Comparison of ENCODE assay signal across 23 cellular contexts in the genomic region with DNA sequence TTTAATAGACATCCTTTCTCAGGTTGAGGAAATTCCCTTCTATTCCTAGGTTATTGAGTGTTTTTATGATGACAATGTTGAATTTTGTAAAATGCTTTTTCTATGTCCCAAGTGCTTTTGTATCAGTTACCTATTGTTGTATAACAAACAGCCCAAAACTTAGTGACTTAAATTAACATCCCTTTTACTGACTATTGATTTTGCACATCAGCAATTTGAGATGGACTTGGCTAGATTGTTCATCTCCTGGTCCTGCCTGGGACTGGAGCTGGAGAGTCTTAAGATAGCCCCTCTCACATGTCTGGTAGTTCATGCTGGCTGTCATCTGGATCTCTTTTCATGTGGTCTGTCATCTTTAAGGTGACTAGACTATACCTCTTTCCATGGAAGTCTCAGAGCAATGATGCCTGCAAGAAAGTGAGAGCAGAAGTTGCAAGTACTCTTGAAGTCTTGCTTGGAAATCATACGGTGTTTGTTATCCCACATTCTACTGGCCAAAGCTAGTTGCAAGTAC.
DNase-seq lines count a peak whose midpoint lies in the region; ATAC-seq, FAIRE-seq and TF ChIP-seq lines count a peak whose summit lies in the region.
"Had no signal": no experiment of that assay in that cellular context is flagged by ENCODE, and none has a peak within 500 bp of the region (broad histone marks: within the 10 kb centered on the region; RNA-seq: fewer than 3 reads in every experiment).

No MANE protein-coding gene starts in this region.

- H3K27ac Mint-ChIP-seq in activated CD8-positive, alpha-beta T cell treated with anti-CD3 and anti-CD28 coated beads for 36 hours = peak overlapping the region; percentile 34
- H3K27ac Mint-ChIP-seq in activated CD8-positive, alpha-beta T cell treated with anti-CD3 and anti-CD28 coated beads, Interleukin-2, amount 10 ng/mL, durations not matched to agents 7 days and 5 days = no peak overlapping the region
- peak overlapping the region; percentile 94 for H3K27ac Mint-ChIP-seq in activated naive CD4-positive, alpha-beta T cell treated with anti-CD3 and anti-CD28 coated beads, Interleukin-2, amount 50 U/mL, for 24 hours
- no peak overlapping the region for H3K27ac Mint-ChIP-seq in activated naive CD4-positive, alpha-beta T cell treated with anti-CD3 and anti-CD28 coated beads for 36 hours
- peak overlapping the region; percentile 82 for H3K27ac Mint-ChIP-seq in activated naive CD8-positive, alpha-beta T cell
- H3K27ac Mint-ChIP-seq: CD4-positive, CD25-positive, alpha-beta regulatory T cell; CD8-positive, alpha-beta memory T cell; H9 had no signal

- no peak overlapping the region for H3K4me3 ChIP-seq in bronchial epithelial cell (ENCODE audit: low read depth, low read length)
- H3K4me3 ChIP-seq: GM12878 had no signal

- FAIRE-seq in bronchial epithelial cell (lab: Jason Lieb, UNC) = peak; percentile 80
- FAIRE-seq: GM12878, GM19239, H1, HTR-8/SVneo had no signal

- H3K4me3 Mint-ChIP-seq in activated CD8-positive, alpha-beta T cell treated with anti-CD3 and anti-CD28 coated beads for 36 hours = no peak overlapping the region
- H3K4me3 Mint-ChIP-seq in activated CD8-positive, alpha-beta T cell treated with anti-CD3 and anti-CD28 coated beads, Interleukin-2, amount 10 ng/mL, durations not matched to agents 7 days and 5 days = no peak overlapping the region
- H3K4me3 Mint-ChIP-seq in activated naive CD4-positive, alpha-beta T cell treated with anti-CD3 and anti-CD28 coated beads, Interleukin-2, amount 50 U/mL, for 24 hours = no peak overlapping the region
- no peak overlapping the region for H3K4me3 Mint-ChIP-seq in activated naive CD4-positive, alpha-beta T cell treated with anti-CD3 and anti-CD28 coated beads for 36 hours
- H3K4me3 Mint-ChIP-seq in activated naive CD8-positive, alpha-beta T cell = no peak overlapping the region
- H3K4me3 Mint-ChIP-seq: CD4-positive, CD25-positive, alpha-beta regulatory T cell; CD8-positive, alpha-beta memory T cell; H9 had no signal

- POLR2A ChIA-PET in activated CD8-positive, alpha-beta T cell treated with anti-CD3 and anti-CD28 coated beads for 36 hours (lab: Charles Lee) = no interaction called here
- POLR2A ChIA-PET in activated CD8-positive, alpha-beta T cell treated with anti-CD3 and anti-CD28 coated beads, Interleukin-2, amount 10 ng/mL, durations not matched to agents 7 days and 5 days (lab: Charles Lee) = no interaction called here

- H3K27me3 Mint-ChIP-seq in activated CD8-positive, alpha-beta T cell treated with anti-CD3 and anti-CD28 coated beads for 36 hours = no peaks in the 10 kb centered on the region
- H3K27me3 Mint-ChIP-seq in activated CD8-positive, alpha-beta T cell treated with anti-CD3 and anti-CD28 coated beads, Interleukin-2, amount 10 ng/mL, durations not matched to agents 7 days and 5 days (ENCODE audit: low read depth) = no peaks in the 10 kb centered on the region
- H3K27me3 Mint-ChIP-seq in activated naive CD4-positive, alpha-beta T cell treated with anti-CD3 and anti-CD28 coated beads, Interleukin-2, amount 50 U/mL, for 24 hours = no peaks in the 10 kb centered on the region
- H3K27me3 Mint-ChIP-seq in activated naive CD4-positive, alpha-beta T cell treated with anti-CD3 and anti-CD28 coated beads for 36 hours (ENCODE audit: low read depth) = no peaks in the 10 kb centered on the region
- H3K27me3 Mint-ChIP-seq in activated naive CD8-positive, alpha-beta T cell = no peaks in the 10 kb centered on the region

- intact Hi-C loops in activated CD8-positive, alpha-beta T cell treated with anti-CD3 and anti-CD28 coated beads for 36 hours (cut with micrococcal nuclease) = no loop called here
- intact Hi-C loops in activated naive CD4-positive, alpha-beta T cell treated with anti-CD3 and anti-CD28 coated beads for 36 hours (cut with micrococcal nuclease) = loop anchor here (10.0 kb wide), 1 partner anchor 1118 kb away; no protein-coding TSS in a partner anchor

- H3K36me3 Mint-ChIP-seq in activated CD8-positive, alpha-beta T cell treated with anti-CD3 and anti-CD28 coated beads for 36 hours (ENCODE audit: low read depth) = no peaks in the 10 kb centered on the region
- H3K36me3 Mint-ChIP-seq in activated CD8-positive, alpha-beta T cell treated with anti-CD3 and anti-CD28 coated beads, Interleukin-2, amount 10 ng/mL, durations not matched to agents 7 days and 5 days (ENCODE audit: low read depth) = no peaks in the 10 kb centered on the region
- H3K36me3 Mint-ChIP-seq in activated naive CD4-positive, alpha-beta T cell treated with anti-CD3 and anti-CD28 coated beads, Interleukin-2, amount 50 U/mL, for 24 hours = no peaks in the 10 kb centered on the region
- H3K36me3 Mint-ChIP-seq in activated naive CD4-positive, alpha-beta T cell treated with anti-CD3 and anti-CD28 coated beads for 36 hours (ENCODE audit: low read depth) = no peaks in the 10 kb centered on the region
- peaks cover 3% of the 10 kb centered on the region for H3K36me3 Mint-ChIP-seq in activated naive CD8-positive, alpha-beta T cell
- H3K36me3 Mint-ChIP-seq: CD4-positive, CD25-positive, alpha-beta regulatory T cell; CD8-positive, alpha-beta memory T cell had no signal

- DNase-seq in activated CD8-positive, alpha-beta T cell treated with anti-CD3 and anti-CD28 coated beads for 36 hours = no peak
- no peak for DNase-seq in activated CD8-positive, alpha-beta T cell treated with anti-CD3 and anti-CD28 coated beads, Interleukin-2, amount 10 ng/mL, durations not matched to agents 7 days and 5 days
- DNase-seq in activated naive CD4-positive, alpha-beta T cell treated with anti-CD3 and anti-CD28 coated beads for 36 hours = no peak
- DNase-seq in bronchial epithelial cell (ENCODE audit: low read depth) (no peak), NCI-H2196 treated with DMSO at 0.1 percent for 48 hours (lab: John Stamatoyannopoulos, UW; ENCODE audit: unreplicated experiment) (no peak)
- DNase-seq: ACHN; BE2C; C1 segment of cervical spinal cord; CD4-positive, CD25-positive, alpha-beta regulatory T cell; CD8-positive, alpha-beta memory T cell; COR-L47; DMS 273 treated with DMSO at 0.1 percent for 48 hours; DMS53; DND-41; EL; H9 had no signal

- no peaks in the 10 kb centered on the region for H3K27me3 ChIP-seq in bronchial epithelial cell (ENCODE audit: control insufficient read depth, insufficient read depth, low read length)
- H3K27me3 ChIP-seq: BE2C had no signal

- H3K9me3 Mint-ChIP-seq in activated CD8-positive, alpha-beta T cell treated with anti-CD3 and anti-CD28 coated beads for 36 hours = no peaks in the 10 kb centered on the region
- peaks cover 4% of the 10 kb centered on the region for H3K9me3 Mint-ChIP-seq in activated CD8-positive, alpha-beta T cell treated with anti-CD3 and anti-CD28 coated beads, Interleukin-2, amount 10 ng/mL, durations not matched to agents 7 days and 5 days (ENCODE audit: insufficient read depth)
- no peaks in the 10 kb centered on the region for H3K9me3 Mint-ChIP-seq in activated naive CD4-positive, alpha-beta T cell treated with anti-CD3 and anti-CD28 coated beads, Interleukin-2, amount 50 U/mL, for 24 hours
- H3K9me3 Mint-ChIP-seq in activated naive CD4-positive, alpha-beta T cell treated with anti-CD3 and anti-CD28 coated beads for 36 hours = no peaks in the 10 kb centered on the region
- H3K9me3 Mint-ChIP-seq in activated naive CD8-positive, alpha-beta T cell (ENCODE audit: low read depth) = no peaks in the 10 kb centered on the region
- H3K9me3 Mint-ChIP-seq: CD8-positive, alpha-beta memory T cell; H9 had no signal

- TF ChIP-seq CTCF in activated CD8-positive, alpha-beta T cell treated with anti-CD3 and anti-CD28 coated beads for 36 hours (IDR thresholded peaks at IDR 0.05) = no peak
- no peak for TF ChIP-seq CTCF in bronchial epithelial cell (IDR thresholded peaks at IDR 0.05; ENCODE audit: insufficient read depth, low read length, severe bottlenecking)

- peaks cover 31% of the 10 kb centered on the region for H3K4me1 Mint-ChIP-seq in activated CD8-positive, alpha-beta T cell treated with anti-CD3 and anti-CD28 coated beads for 36 hours (ENCODE audit: low read depth)
- peaks cover 2% of the 10 kb centered on the region for H3K4me1 Mint-ChIP-seq in activated CD8-positive, alpha-beta T cell treated with anti-CD3 and anti-CD28 coated beads, Interleukin-2, amount 10 ng/mL, durations not matched to agents 7 days and 5 days (ENCODE audit: low read depth)
- H3K4me1 Mint-ChIP-seq in activated naive CD4-positive, alpha-beta T cell treated with anti-CD3 and anti-CD28 coated beads, Interleukin-2, amount 50 U/mL, for 24 hours = peaks cover 33% of the 10 kb centered on the region
- H3K4me1 Mint-ChIP-seq in activated naive CD4-positive, alpha-beta T cell treated with anti-CD3 and anti-CD28 coated beads for 36 hours (ENCODE audit: low read depth) = peaks cover 30% of the 10 kb centered on the region
- H3K4me1 Mint-ChIP-seq in activated naive CD8-positive, alpha-beta T cell (ENCODE audit: low read depth) = peaks cover 28% of the 10 kb centered on the region
- H3K4me1 Mint-ChIP-seq: CD8-positive, alpha-beta memory T cell had no signal

- no peaks in the 10 kb centered on the region for H3K36me3 ChIP-seq in bronchial epithelial cell (ENCODE audit: control insufficient read depth, insufficient read depth, low read length)
- H3K36me3 ChIP-seq: BE2C had no signal

- peak; percentile 38 for ATAC-seq in activated CD8-positive, alpha-beta T cell treated with anti-CD3 and anti-CD28 coated beads for 36 hours
- no peak for ATAC-seq in activated CD8-positive, alpha-beta T cell treated with anti-CD3 and anti-CD28 coated beads, Interleukin-2, amount 10 ng/mL, durations not matched to agents 7 days and 5 days
- no peak for ATAC-seq in GM18907 (IDR thresholded peaks at IDR 0.05; ENCODE audit: unreplicated experiment)
- ATAC-seq: GM12878 had no signal

- CTCF ChIA-PET in activated CD8-positive, alpha-beta T cell treated with anti-CD3 and anti-CD28 coated beads for 36 hours (lab: Charles Lee) = interaction anchor here (1.9 kb wide), 1 partner anchor 64 kb away, joined by 6 read pairs; no protein-coding TSS in a partner anchor
- CTCF ChIA-PET in activated CD8-positive, alpha-beta T cell treated with anti-CD3 and anti-CD28 coated beads, Interleukin-2, amount 10 ng/mL, durations not matched to agents 7 days and 5 days (lab: Charles Lee) = no interaction called here
- CTCF ChIA-PET in activated naive CD4-positive, alpha-beta T cell treated with anti-CD3 and anti-CD28 coated beads for 36 hours (lab: Charles Lee) = no interaction called here

Comparison
In these comparisons a context has a peak if more than half of its experiments do, and no peak if none do; other contexts are left out.
1. H3K27ac Mint-ChIP-seq: peak in activated CD8-positive, alpha-beta T cell treated with anti-CD3 and anti-CD28 coated beads for 36 hours (single experiment), activated naive CD4-positive, alpha-beta T cell treated with anti-CD3 and anti-CD28 coated beads, Interleukin-2, amount 50 U/mL, for 24 hours (single experiment) and activated naive CD8-positive, alpha-beta T cell (single experiment); none in activated CD8-positive, alpha-beta T cell treated with anti-CD3 and anti-CD28 coated beads, Interleukin-2, amount 10 ng/mL, durations not matched to agents 7 days and 5 days (single experiment) and activated naive CD4-positive, alpha-beta T cell treated with anti-CD3 and anti-CD28 coated beads for 36 hours (single experiment).